ENCODE assay signal across 21 cellular contexts in genomic region chr10:16923726-16924125, GRCh38.
DNase-seq lines count a peak whose midpoint lies in the region; ATAC-seq and TF ChIP-seq lines count a peak whose summit lies in the region.
"Had no signal": no experiment of that assay in that cellular context is flagged by ENCODE, and none has a peak within 500 bp of the region (broad histone marks: within the 10 kb centered on the region; RNA-seq: fewer than 3 reads in every experiment).

No MANE protein-coding gene starts in this region.

- intact Hi-C loops in mammary epithelial cell (cut with micrococcal nuclease), result no loop called here
- intact Hi-C loops in breast epithelium (cut with DNase I; ENCODE audit: low total_unique reads), result no loop called here

- no peak overlapping the region for H3K9ac ChIP-seq in mammary epithelial cell (ENCODE audit: insufficient read depth, low read length)
- H3K9ac ChIP-seq: BLaER1 treated with 17β-estradiol and CSF1 and Interleukin-3, amounts not matched to agents 10 nM and 100 nM had no signal

- WGBS in mammary epithelial cell (ENCODE audit: low coverage, missing lambda C conversion rate), result 93% methylated on average over 3 of the region's 3 CpGs

- DNase-seq in mammary epithelial cell (peak; percentile 52), breast epithelium (ENCODE audit: low spot score in 2 of 2) (no peak), foreskin keratinocyte (peak; percentile 40 to 75), DMS114 treated with DMSO at 0.1 percent for 48 hours (lab: John Stamatoyannopoulos, UW; ENCODE audit: unreplicated experiment) (no peak)
- no peak for DNase-seq in activated CD4-positive, alpha-beta T cell treated with anti-CD3 and anti-CD28 coated beads, Interleukin-2, amount 50 U/mL, for 1 hour
- DNase-seq: AML-193; Caco-2; Calu3; CD4-positive, alpha-beta T cell; CD8-positive, alpha-beta T cell; DMS153; DMS53; DMS79; DND-41; EL; GDM1 had no signal

- CTCF ChIA-PET in mammary epithelial cell (lab: Charles Lee; ENCODE audit: low non-redundant PET), result no interaction called here

- dilution Hi-C loops in mammary epithelial cell (cut with HindIII; ENCODE audit: low sequenced_read_pairs), result no loop called here

- no peaks in the 10 kb centered on the region for H3K27me3 ChIP-seq in mammary epithelial cell (ENCODE audit: insufficient read depth, low read length)
- H3K27me3 ChIP-seq in breast epithelium, result no peaks in the 10 kb centered on the region
- H3K27me3 ChIP-seq in foreskin keratinocyte, result no peaks in the 10 kb centered on the region
- H3K27me3 ChIP-seq: BLaER1 treated with 17β-estradiol and CSF1 and Interleukin-3, amounts not matched to agents 10 nM and 100 nM had no signal

- H3K36me3 ChIP-seq in mammary epithelial cell (ENCODE audit: insufficient read depth, low read length) (no peaks in the 10 kb centered on the region), breast epithelium (no peaks in the 10 kb centered on the region)
- H3K36me3 ChIP-seq: BLaER1 treated with 17β-estradiol and CSF1 and Interleukin-3, amounts not matched to agents 10 nM and 100 nM had no signal

- no peaks in the 10 kb centered on the region for H4K20me1 ChIP-seq in mammary epithelial cell (ENCODE audit: insufficient read depth, low read length)
- H4K20me1 ChIP-seq: BLaER1 treated with 17β-estradiol and CSF1 and Interleukin-3, amounts not matched to agents 10 nM and 100 nM had no signal

- H3K27ac ChIP-seq in mammary epithelial cell (ENCODE audit: insufficient read depth, low read depth, low read length), result no peak overlapping the region
- no peak overlapping the region for H3K27ac ChIP-seq in breast epithelium
- H3K27ac ChIP-seq in foreskin keratinocyte, result no peak overlapping the region
- H3K27ac ChIP-seq: 22Rv1; A549; BLaER1 treated with 17β-estradiol and CSF1 and Interleukin-3, amounts not matched to agents 10 nM and 100 nM; C4-2B had no signal

- H2AFZ ChIP-seq in mammary epithelial cell (ENCODE audit: low read depth, low read length), result no peak overlapping the region

- TF ChIP-seq POLR2A in breast epithelium (IDR thresholded peaks at IDR 0.05), result no peak

- in situ Hi-C loops in mammary epithelial cell (cut with MboI; ENCODE audit: low sequenced_read_pairs in 2 of 2), result no loop called here

- no peak overlapping the region for H3K4me2 ChIP-seq in mammary epithelial cell (ENCODE audit: insufficient read depth, low read depth, low read length)
- H3K4me2 ChIP-seq: A549; BLaER1 treated with 17β-estradiol and CSF1 and Interleukin-3, amounts not matched to agents 10 nM and 100 nM had no signal

- no peak overlapping the region for H3K4me3 ChIP-seq in mammary epithelial cell (replicated peaks in 1 of 3; ENCODE audit: insufficient read depth in 1 of 3, low read depth in 2 of 3, low read length in 3 of 3)
- no peak overlapping the region for H3K4me3 ChIP-seq in breast epithelium
- H3K4me3 ChIP-seq: A549; BLaER1 treated with 17β-estradiol and CSF1 and Interleukin-3, amounts not matched to agents 10 nM and 100 nM; GM12878 had no signal

- peak; percentile 40 for ATAC-seq in foreskin keratinocyte
- ATAC-seq: A549; CD8-positive, alpha-beta T cell; GM12878 had no signal

- no peaks in the 10 kb centered on the region for H3K79me2 ChIP-seq in mammary epithelial cell (ENCODE audit: insufficient read depth, low read length)

- H3K4me1 ChIP-seq in mammary epithelial cell (ENCODE audit: insufficient read depth, low read length) (peaks cover 8% of the 10 kb centered on the region), breast epithelium (no peaks in the 10 kb centered on the region), foreskin keratinocyte (no peaks in the 10 kb centered on the region)
- H3K4me1 ChIP-seq: A549; BLaER1 treated with 17β-estradiol and CSF1 and Interleukin-3, amounts not matched to agents 10 nM and 100 nM; Caco-2 had no signal

- BruUV-seq in mammary epithelial cell (replicated peaks; lab: Mats Ljungman, UMichigan), result no TSS peak

- TF ChIP-seq CTCF in mammary epithelial cell (conservative IDR thresholded peaks at IDR 0.05 in 1 of 2, IDR thresholded peaks at IDR 0.05 in 1 of 2; ENCODE audit: extremely low read depth in 1 of 2, insufficient read depth in 1 of 2, low read depth in 1 of 2, low read length in 2 of 2), result no peak
- no peak for TF ChIP-seq CTCF in breast epithelium (IDR thresholded peaks at IDR 0.05)
- no peak for TF ChIP-seq CTCF in foreskin keratinocyte (conservative IDR thresholded peaks at IDR 0.05)

- H3K9me3 ChIP-seq in mammary epithelial cell (replicated peaks; ENCODE audit: insufficient read depth, low read length) (no peaks in the 10 kb centered on the region), breast epithelium (no peaks in the 10 kb centered on the region)
- H3K9me3 ChIP-seq: A549; BLaER1 treated with 17β-estradiol and CSF1 and Interleukin-3, amounts not matched to agents 10 nM and 100 nM; Caco-2 had no signal

Comparison
In these comparisons a context has a peak if more than half of its experiments do, and no peak if none do; other contexts are left out.
1. DNase-seq: peak in mammary epithelial cell (single experiment) and foreskin keratinocyte (2 of 2); none in breast epithelium (0 of 2), DMS114 treated with DMSO at 0.1 percent for 48 hours (single experiment) and activated CD4-positive, alpha-beta T cell treated with anti-CD3 and anti-CD28 coated beads, Interleukin-2, amount 50 U/mL, for 1 hour (single experiment).